8 cellular contexts compared by ENCODE assay signal in genomic region chr7:83410989-83411591, GRCh38.
DNase-seq lines count a peak whose midpoint lies in the region; ATAC-seq and TF ChIP-seq lines count a peak whose summit lies in the region.

No MANE protein-coding gene starts in this region.

- no peaks in the 10 kb centered on the region for H3K36me3 Mint-ChIP-seq in nephron progenitor cell (ENCODE audit: low read depth)

- H3K4me1 Mint-ChIP-seq in nephron progenitor cell = no peaks in the 10 kb centered on the region

- no peak overlapping the region for H3K27ac Mint-ChIP-seq in nephron progenitor cell

- ATAC-seq in HG03342 (IDR thresholded peaks at IDR 0.05; ENCODE audit: unreplicated experiment) = peak; percentile 69
- no peak for ATAC-seq in GM18870 (IDR thresholded peaks at IDR 0.05; ENCODE audit: unreplicated experiment)
- ATAC-seq in GM19452 (IDR thresholded peaks at IDR 0.05; ENCODE audit: unreplicated experiment) = no peak

- no peak overlapping the region for H3K4me3 Mint-ChIP-seq in nephron progenitor cell

- H3K27me3 Mint-ChIP-seq in nephron progenitor cell (ENCODE audit: low read depth, poor library complexity) = no peaks in the 10 kb centered on the region

- TF ChIP-seq CTCF in nephron progenitor cell (IDR thresholded peaks at IDR 0.05) = peak; percentile 82

- H3K9me3 Mint-ChIP-seq in nephron progenitor cell = no peaks in the 10 kb centered on the region

- DNase-seq in NCI-H146 (lab: John Stamatoyannopoulos, UW) (peak; percentile 55), NCI-H146 treated with DMSO at 0.1 percent for 48 hours (lab: John Stamatoyannopoulos, UW; ENCODE audit: unreplicated experiment) (no peak), NOMO-1 treated with DMSO at 0.1 percent for 48 hours (lab: John Stamatoyannopoulos, UW; ENCODE audit: unreplicated experiment) (peak; percentile 71), dedifferentiated amniotic fluid mesenchymal stem cell (ENCODE audit: extremely low spot score) (peak; percentile 63), nephron progenitor cell (peak; percentile 15)
